Comparison of ENCODE assay signal across 21 cellular contexts in the genomic region with DNA sequence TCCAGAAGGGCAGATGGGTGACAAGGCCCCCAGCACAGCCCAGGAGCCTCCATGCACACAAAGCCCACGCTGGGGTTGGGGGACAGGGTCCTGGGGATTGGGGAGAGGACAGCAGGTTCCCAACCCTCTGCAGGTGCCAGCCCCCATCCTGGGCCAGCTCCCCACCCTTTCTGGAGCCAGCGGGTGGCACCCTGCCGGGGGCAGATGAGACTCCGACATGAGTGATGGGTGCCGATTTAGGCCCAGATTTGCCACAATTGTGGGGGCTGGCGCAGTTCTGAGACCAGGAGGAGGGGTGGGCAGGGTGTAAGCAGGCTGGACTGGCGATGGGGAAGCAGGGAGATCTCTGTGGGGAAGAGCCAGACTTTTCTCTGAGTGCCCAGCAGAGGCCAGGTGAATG. TPM values are rescaled to one million over a fixed set of nuclear protein-coding genes. Genes with fewer than 3 reads are reported as not detected.
DNase-seq lines count a peak whose midpoint lies in the region; ATAC-seq, FAIRE-seq and TF ChIP-seq lines count a peak whose summit lies in the region.
"Had no signal": no experiment of that assay in that cellular context is flagged by ENCODE, and none has a peak within 500 bp of the region (broad histone marks: within the 10 kb centered on the region; RNA-seq: fewer than 3 reads in every experiment).

No MANE protein-coding gene starts in this region.

- ATAC-seq in Right ventricle myocardium inferior (no peak), HG03432 (IDR thresholded peaks at IDR 0.05; ENCODE audit: unreplicated experiment) (no peak)
- ATAC-seq: CD8-positive, alpha-beta T cell had no signal

- H3K27ac ChIP-seq in left ventricle myocardium inferior (replicated peaks) (no peak overlapping the region), H1 (ENCODE audit: low read depth, low read length) (no peak overlapping the region)
- H3K27ac ChIP-seq in effector memory CD4-positive, alpha-beta T cell (ENCODE audit: insufficient read depth, low read length, poor library complexity, severe bottlenecking) = no peak overlapping the region
- H3K27ac ChIP-seq: BLaER1 had no signal

- 0 out of 2 replicates have a peak overlapping the region, but pooled peaks have one; percentile 44 for H2BK5ac ChIP-seq in H1 (ENCODE audit: low read depth, low read length)

- no peak overlapping the region for H3K4me2 ChIP-seq in H1 (ENCODE audit: insufficient read depth in 1 of 2, low read depth in 2 of 2, low read length in 2 of 2)
- H3K4me2 ChIP-seq: BLaER1 had no signal

- H2AK5ac ChIP-seq in H1 (ENCODE audit: low read depth, low read length) = no peak overlapping the region

- H4K8ac ChIP-seq in H1 (ENCODE audit: extremely low read depth, insufficient read depth, low read length) = no peak overlapping the region

- POLR2A ChIA-PET in H1 (lab: Charles Lee; ENCODE audit: partially characterized antibody) = interaction anchor here (1.2 kb wide), 1 partner anchor 26 kb away, joined by 3 read pairs; no protein-coding TSS in a partner anchor

- H3K18ac ChIP-seq in H1 (ENCODE audit: extremely low read depth, low read length) = no peak overlapping the region

- H3K23ac ChIP-seq in H1 (ENCODE audit: insufficient read length) = no peak overlapping the region

- H2BK12ac ChIP-seq in H1 (ENCODE audit: low read depth, low read length) = no peak overlapping the region

- H3K9me3 ChIP-seq in left ventricle myocardium inferior (replicated peaks) (no peaks in the 10 kb centered on the region), H1 (ENCODE audit: insufficient read depth in 2 of 2, low read depth in 1 of 2, low read length in 1 of 2) (no peaks in the 10 kb centered on the region)
- no peaks in the 10 kb centered on the region for H3K9me3 ChIP-seq in effector memory CD4-positive, alpha-beta T cell (ENCODE audit: control insufficient read depth, low read length)
- H3K9me3 ChIP-seq: BE2C, BLaER1, Caco-2 had no signal

- no peaks in the 10 kb centered on the region for H3K79me2 ChIP-seq in H1 (ENCODE audit: control insufficient read depth in 1 of 2, insufficient read depth in 2 of 2, low read length in 2 of 2)

- no peak overlapping the region for H2BK120ac ChIP-seq in H1 (replicated peaks; ENCODE audit: low read depth, low read length)

- H3K79me1 ChIP-seq in H1 (ENCODE audit: low read depth, low read length) = no peaks in the 10 kb centered on the region

- H3K36me3 ChIP-seq in left ventricle myocardium inferior (no peaks in the 10 kb centered on the region), H1 (ENCODE audit: control insufficient read depth in 2 of 4, insufficient read depth in 4 of 4, low read length in 3 of 4) (no peaks in the 10 kb centered on the region)
- H3K36me3 ChIP-seq in effector memory CD4-positive, alpha-beta T cell (ENCODE audit: control insufficient read depth, insufficient read depth, low read length) = no peaks in the 10 kb centered on the region
- H3K36me3 ChIP-seq: BE2C, BLaER1 had no signal

- H3K4me3 ChIP-seq in left ventricle myocardium inferior (no peak overlapping the region), H1 (ENCODE audit: extremely low read depth in 1 of 4, insufficient read depth in 2 of 4, low read depth in 3 of 4, low read length in 4 of 4) (no peak overlapping the region)
- H3K4me3 ChIP-seq in effector memory CD4-positive, alpha-beta T cell (ENCODE audit: insufficient read depth, low read depth, low read length, poor library complexity, severe bottlenecking) = no peak overlapping the region
- H3K4me3 ChIP-seq: BLaER1 had no signal

- no peak for TF ChIP-seq EP300 in H1 (IDR thresholded peaks at IDR 0.05; ENCODE audit: borderline replicate concordance in 1 of 2, low read depth in 2 of 2, low read length in 2 of 2)

- CTCF ChIA-PET in H1 (lab: Charles Lee; ENCODE audit: partially characterized antibody) = interaction anchor here (0.6 kb wide), 1 partner anchor 120 kb away, joined by 3 read pairs; no protein-coding TSS in a partner anchor

- no peak overlapping the region for H2AFZ ChIP-seq in H1 (ENCODE audit: low read length)

- peak; percentile 65 for DNase-seq in Right ventricle myocardium inferior (ENCODE audit: missing footprints)
- no peak for DNase-seq in left ventricle myocardium inferior
- DNase-seq in H1 (ENCODE audit: low read depth in 1 of 2, low spot score in 2 of 2) = no peak
- no peak for DNase-seq in effector memory CD4-positive, alpha-beta T cell
- DNase-seq: 8988T; ACHN; BE2C; C1 segment of cervical spinal cord; Caco-2; Calu3; CD4-positive, alpha-beta T cell; CD8-positive, alpha-beta T cell; DMS79 treated with DMSO at 0.1 percent for 48 hours; GF-D8 had no signal

- H3K9ac ChIP-seq in H1 (replicated peaks in 1 of 4; ENCODE audit: extremely low read depth in 1 of 4, low read depth in 3 of 4, low read length in 3 of 4) = no peak overlapping the region
- H3K9ac ChIP-seq: BLaER1 had no signal

- no peaks in the 10 kb centered on the region for H4K20me1 ChIP-seq in H1 (replicated peaks in 1 of 2; ENCODE audit: control insufficient read depth in 1 of 2, insufficient read depth in 2 of 2, low read length in 2 of 2)
- H4K20me1 ChIP-seq: BLaER1 had no signal

- H3K27me3 ChIP-seq in left ventricle myocardium inferior (ENCODE audit: low read depth) (peaks cover 96% of the 10 kb centered on the region), H1 (replicated peaks in 1 of 4; ENCODE audit: control insufficient read depth in 3 of 4, extremely low read depth in 1 of 4, insufficient read depth in 3 of 4, low read length in 3 of 4) (peaks cover 1 to 37% (median 34%) of the 10 kb centered on the region in 4 experiments)
- H3K27me3 ChIP-seq in effector memory CD4-positive, alpha-beta T cell (replicated peaks; ENCODE audit: control insufficient read depth, insufficient read depth, low read length, poor library complexity, severe bottlenecking) = peaks cover 3% of the 10 kb centered on the region
- H3K27me3 ChIP-seq: BE2C had no signal

- no peak overlapping the region for H2BK15ac ChIP-seq in H1 (ENCODE audit: low read length)

- H4K91ac ChIP-seq in H1 (replicated peaks; ENCODE audit: insufficient read length, low read length) = no peak overlapping the region

- intact Hi-C loops in Right ventricle myocardium inferior (cut with DNase I) (no loop called here), left ventricle myocardium inferior (cut with micrococcal nuclease) (no loop called here)

- TF ChIP-seq RAD21 in H1 (IDR thresholded peaks at IDR 0.05 in 1 of 2, conservative IDR thresholded peaks at IDR 0.05 in 1 of 2; ENCODE audit: low read depth in 2 of 2, low read length in 2 of 2) = no peak

- H3K4me1 ChIP-seq in left ventricle myocardium inferior (no peaks in the 10 kb centered on the region), H1 (replicated peaks in 1 of 4; ENCODE audit: control insufficient read depth in 3 of 4, insufficient read depth in 4 of 4, low read length in 3 of 4) (peaks cover 0 to 8% (median 4%) of the 10 kb centered on the region in 4 experiments; a peak in 5 of 7 replicates)
- H3K4me1 ChIP-seq in effector memory CD4-positive, alpha-beta T cell (ENCODE audit: control insufficient read depth, insufficient read depth, low read length, poor library complexity, severe bottlenecking) = no peaks in the 10 kb centered on the region
- H3K4me1 ChIP-seq: BE2C, BLaER1, Caco-2 had no signal

- 82% methylated on average over 7 of the region's 7 CpGs; no CpG with 5 or more reads in 1 of the 2 experiments for WGBS in H1 (ENCODE audit: extremely low coverage in 1 of 2, insufficient coverage in 1 of 2, insufficient read length in 1 of 2, insufficient replicate concordance in 2 of 2, low coverage in 1 of 2, low lambda C conversion rate in 2 of 2, missing lambda C conversion rate in 1 of 2), 2 experiments

- H3K4ac ChIP-seq in H1 (replicated peaks; ENCODE audit: insufficient read length, low read depth, low read length) = no peak overlapping the region

- H3K14ac ChIP-seq in H1 (ENCODE audit: insufficient read length) = no peak overlapping the region

- TF ChIP-seq CTCF in left ventricle myocardium inferior (IDR thresholded peaks at IDR 0.05; ENCODE audit: borderline replicate concordance) (no peak), H1 (IDR thresholded peaks at IDR 0.05; ENCODE audit: control extremely low read depth in 1 of 3, insufficient read depth in 1 of 3, low read depth in 1 of 3, low read length in 3 of 3) (no peak)

- TF ChIP-seq POLR2A in H1 (IDR thresholded peaks at IDR 0.05; ENCODE audit: control extremely low read depth in 1 of 2, low read depth in 2 of 2, low read length in 2 of 2) = no peak

- H2BK20ac ChIP-seq in H1 (ENCODE audit: low read length) = no peak overlapping the region

- no peak overlapping the region for H4K5ac ChIP-seq in H1 (ENCODE audit: insufficient read length, low read depth, low read length)

- H3K23me2 ChIP-seq in H1 (ENCODE audit: low read depth, low read length) = no peaks in the 10 kb centered on the region

- no peak overlapping the region for H3K56ac ChIP-seq in H1 (replicated peaks; ENCODE audit: insufficient read length, low read depth, low read length)

- FAIRE-seq in H1 (lab: Jason Lieb, UNC) = no peak
- FAIRE-seq: A204.1, D721Med, G401.6, GM12891, GM19239 had no signal

TF ChIP-seq in H1, 55 proteins besides CTCF, POLR2A, EP300 and RAD21 (continues in another document):
- TF ChIP-seq SAP30 (IDR thresholded peaks at IDR 0.05; ENCODE audit: insufficient read depth, insufficient replicate concordance, low read length) (no peak), SP2 (IDR thresholded peaks at IDR 0.05; ENCODE audit: low read length) (no peak), EZH2 (IDR thresholded peaks at IDR 0.05; ENCODE audit: low read depth, low read length, severe bottlenecking) (no peak), SIX5 (IDR thresholded peaks at IDR 0.05; ENCODE audit: low read depth, low read length) (no peak), YY1 (IDR thresholded peaks at IDR 0.05; ENCODE audit: low read depth, low read length) (no peak), ZNF274 (IDR thresholded peaks at IDR 0.05; ENCODE audit: borderline replicate concordance, extremely low read depth, low read length) (no peak), HDAC2 (IDR thresholded peaks at IDR 0.05; ENCODE audit: borderline replicate concordance in 1 of 2, low read depth in 2 of 2, low read length in 2 of 2) (no peak)
- TF ChIP-seq, protein P1, sequence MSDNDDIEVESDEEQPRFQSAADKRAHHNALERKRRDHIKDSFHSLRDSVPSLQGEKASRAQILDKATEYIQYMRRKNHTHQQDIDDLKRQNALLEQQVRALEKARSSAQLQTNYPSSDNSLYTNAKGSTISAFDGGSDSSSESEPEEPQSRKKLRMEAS (IDR thresholded peaks at IDR 0.05) = no peak

RNA-seq across cellular contexts. Expression of a gene that starts 49.3 kb away (rescaled TPM):
- total RNA-seq in Right ventricle myocardium inferior = 17.0 TPM
- total RNA-seq in left ventricle myocardium inferior = 16.4 TPM
- 20.1 and 20.9 TPM in 2 replicates for total RNA-seq in H1 (2021; fragmentation: NEBNext Ultra II Directional; extraction: Animal tissue kit (Norgen Biotek cat#: 25700))
- polyA plus RNA-seq in H1 (2011; rRNA removed) = 4.0 and 5.5 TPM in 2 replicates
- polyA plus RNA-seq in H1 (2011; cell fraction: cytosol; rRNA removed) = 6.3 TPM
- 6.2 TPM for polyA plus RNA-seq in H1 (2011; cell fraction: nucleus; rRNA removed)
- polyA plus RNA-seq in H1 (2012, experiment 1 of 2) = 6.6 to 10.9 TPM (median 8.4 TPM) in 4 replicates
- 1.0 TPM for polyA plus RNA-seq in H1 (2012, experiment 2 of 2)
- 10.3 TPM for polyA plus RNA-seq in H1 (2013, experiment 1 of 2)
- 10.3 TPM for polyA plus RNA-seq in H1 (2013, experiment 2 of 2)
- 10.0 and 10.7 TPM in 2 replicates for polyA minus RNA-seq in H1 (2011; rRNA and poly(A)+ RNA removed)
- polyA minus RNA-seq in H1 (2011; cell fraction: cytosol; rRNA and poly(A)+ RNA removed) = 13.1 TPM
- polyA minus RNA-seq in H1 (2011; cell fraction: nucleus; rRNA and poly(A)+ RNA removed) = 38.1 TPM
